ENCODE assay signal across 2 cellular contexts in genomic region chr16:11475896-11476630, GRCh38.
TF ChIP-seq lines count a peak whose summit lies in the region.

No MANE protein-coding gene starts in this region.

TF ChIP-seq in HEK293, 187 proteins besides CTCF, POLR2A, EP300 and RAD21 (continued from another document):
- TF ChIP-seq PBX3 (CRISPR knock-in tag; IDR thresholded peaks at IDR 0.05) (no peak), ZNF155 (tag by site-specific recombination; IDR thresholded peaks at IDR 0.05) (no peak), ZFP3 (tag by site-specific recombination; IDR thresholded peaks at IDR 0.05; ENCODE audit: low read depth) (no peak), ZNF423 (tag by site-specific recombination; IDR thresholded peaks at IDR 0.05) (no peak), ZNF501 (tag by site-specific recombination; IDR thresholded peaks at IDR 0.05) (no peak), ZNF623 (tag by site-specific recombination; IDR thresholded peaks at IDR 0.05) (peak; percentile 96)

TF ChIP-seq in K562, 482 proteins besides CTCF, POLR2A, EP300 and RAD21:
- TF ChIP-seq ZMIZ1 (IDR thresholded peaks at IDR 0.05; ENCODE audit: low read depth in 2 of 2, low read length in 2 of 2) (no peak), HMGXB4 (CRISPR knock-in tag; IDR thresholded peaks at IDR 0.05) (no peak), ZNF239 (CRISPR knock-in tag; IDR thresholded peaks at IDR 0.05) (no peak), RBM25 (IDR thresholded peaks at IDR 0.05; ENCODE audit: low read depth, low read length, severe bottlenecking) (peak; percentile 34), DPF2 (IDR thresholded peaks at IDR 0.05) (no peak), THAP7 (CRISPR knock-in tag; IDR thresholded peaks at IDR 0.05) (no peak), ZNF384 (IDR thresholded peaks at IDR 0.05; ENCODE audit: low read depth, low read length) (no peak)
- TF ChIP-seq, protein P1, sequence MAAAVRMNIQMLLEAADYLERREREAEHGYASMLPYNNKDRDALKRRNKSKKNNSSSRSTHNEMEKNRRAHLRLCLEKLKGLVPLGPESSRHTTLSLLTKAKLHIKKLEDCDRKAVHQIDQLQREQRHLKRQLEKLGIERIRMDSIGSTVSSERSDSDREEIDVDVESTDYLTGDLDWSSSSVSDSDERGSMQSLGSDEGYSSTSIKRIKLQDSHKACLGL (CRISPR knock-in tag; IDR thresholded peaks at IDR 0.05; ENCODE audit: borderline replicate concordance, poor library complexity, severe bottlenecking): no peak
